ENCODE assay signal across 18 cellular contexts in the genomic region with DNA sequence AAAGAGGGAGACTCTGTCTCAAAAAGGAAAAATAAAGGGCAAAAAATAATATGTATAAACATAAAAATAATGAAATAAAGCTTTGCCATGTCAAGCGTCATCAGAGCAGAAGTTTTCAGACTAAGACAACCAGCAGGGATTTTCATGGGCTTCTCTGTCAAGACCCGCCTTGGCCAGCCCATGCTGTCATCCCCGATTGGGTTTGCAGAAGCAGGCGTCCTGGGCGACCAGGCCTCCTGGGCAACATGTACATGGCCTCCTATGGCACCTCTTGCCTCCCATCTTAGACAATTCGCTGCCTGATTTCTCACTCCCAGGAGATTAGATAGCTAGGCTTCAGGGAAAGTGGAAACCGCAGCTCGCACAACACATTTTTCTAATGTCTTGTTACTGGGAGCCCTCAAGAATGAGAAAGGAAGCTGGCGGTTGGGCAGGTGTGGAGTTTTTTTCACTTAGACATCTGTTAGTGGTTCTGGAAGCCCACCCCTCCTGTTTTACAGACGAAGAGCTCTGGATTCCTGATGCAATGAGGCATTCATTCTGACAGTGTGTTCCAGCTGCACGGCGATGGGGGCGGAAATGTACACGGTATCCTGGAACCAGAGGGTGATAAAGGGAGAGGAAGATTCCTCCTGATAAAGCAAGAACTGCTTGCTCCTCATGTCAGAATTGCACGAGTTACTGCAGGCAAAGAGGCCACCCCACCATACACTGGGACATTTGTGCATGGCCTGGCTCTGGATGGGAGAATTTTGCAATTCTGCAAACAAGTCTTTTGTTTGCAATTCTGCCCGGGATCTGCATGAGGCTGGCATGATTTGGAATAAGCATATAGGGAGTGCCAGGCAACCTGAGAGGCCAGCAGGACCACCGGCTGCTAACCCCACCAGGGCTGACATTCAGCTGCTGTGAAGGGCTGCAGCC. TPM values are rescaled to one million over a fixed set of nuclear protein-coding genes. Genes with fewer than 3 reads are reported as not detected.
DNase-seq lines count a peak whose midpoint lies in the region; ATAC-seq and TF ChIP-seq lines count a peak whose summit lies in the region.
"Had no signal": no experiment of that assay in that cellular context is flagged by ENCODE, and none has a peak within 500 bp of the region (broad histone marks: within the 10 kb centered on the region; RNA-seq: fewer than 3 reads in every experiment).

No MANE protein-coding gene starts in this region.

- no peak overlapping the region for H3K18ac ChIP-seq in IMR-90 (ENCODE audit: low read depth, low read length)
- H3K18ac ChIP-seq in neuronal stem cell (ENCODE audit: low read length): peak overlapping the region; percentile 55

- H4K20me1 ChIP-seq in IMR-90 (ENCODE audit: insufficient read depth, low read length): no peaks in the 10 kb centered on the region

- ATAC-seq in CD4-positive, alpha-beta T cell (ENCODE audit: poor library complexity): no peak
- no peak for ATAC-seq in IMR-90 (ENCODE audit: low read depth)
- no peak for ATAC-seq in stimulated activated naive CD8-positive, alpha-beta T cell treated with anti-CD3 and anti-CD28 coated beads, Interleukin-15, amount 100 ng/mL, for 72 hours

- BruUV-seq in IMR-90 (replicated peaks; lab: Mats Ljungman, UMichigan): no TSS peak

- H2BK12ac ChIP-seq in neuronal stem cell (ENCODE audit: low read length): no peak overlapping the region

- H4K91ac ChIP-seq in IMR-90 (ENCODE audit: insufficient read depth, low read depth, low read length): no peak overlapping the region
- H4K91ac ChIP-seq in neuronal stem cell (ENCODE audit: low read depth, low read length, poor library complexity): no peak overlapping the region

- no peak overlapping the region for H3K27ac Mint-ChIP-seq in CD4-positive, alpha-beta T cell
- peak overlapping the region; percentile 52 for H3K27ac Mint-ChIP-seq in glutamatergic neuron (ENCODE audit: unreplicated experiment)
- peak overlapping the region in 1 of 2 donors; percentile 42 for H3K27ac Mint-ChIP-seq in stimulated activated naive CD8-positive, alpha-beta T cell treated with anti-CD3 and anti-CD28 coated beads, Interleukin-15, amount 100 ng/mL, for 72 hours
- H3K27ac Mint-ChIP-seq: activated T-cell treated with anti-CD3 and anti-CD28 coated beads, Interleukin-2, amount 50 U/mL, for 24 hours had no signal

- H2BK5ac ChIP-seq in IMR-90 (ENCODE audit: low read depth, low read length, poor library complexity, severe bottlenecking) (no peak overlapping the region), neuronal stem cell (ENCODE audit: low read length) (no peak overlapping the region)

- peaks cover 6% of the 10 kb centered on the region for H3K9me3 ChIP-seq in CD4-positive, alpha-beta T cell (ENCODE audit: control insufficient read depth, low read length)
- peaks cover 8% of the 10 kb centered on the region for H3K9me3 ChIP-seq in IMR-90 (ENCODE audit: control insufficient read depth, insufficient read depth, low read length)
- peaks cover 0 to 7% of the 10 kb centered on the region in 2 donors for H3K9me3 ChIP-seq in neuronal stem cell (replicated peaks in 1 of 2; ENCODE audit: control insufficient read depth in 2 of 2, insufficient read depth in 1 of 2, low read depth in 1 of 2, low read length in 2 of 2)
- peaks cover 0 to 7% (median 5%) of the 10 kb centered on the region in 4 donors for H3K9me3 ChIP-seq in esophagus muscularis mucosa
- H3K9me3 ChIP-seq: neutrophil, right atrium auricular region had no signal

- no peak overlapping the region for H4K5ac ChIP-seq in IMR-90 (ENCODE audit: low read depth, low read length)

- H3K27ac ChIP-seq in CD4-positive, alpha-beta T cell (ENCODE audit: low read depth, low read length): no peak overlapping the region
- H3K27ac ChIP-seq in IMR-90 (ENCODE audit: insufficient read depth, low read length): no peak overlapping the region
- no peak overlapping the region for H3K27ac ChIP-seq in neuronal stem cell (replicated peaks; ENCODE audit: low read length)
- no peak overlapping the region for H3K27ac ChIP-seq in esophagus muscularis mucosa (replicated peaks in 1 of 4)
- H3K27ac ChIP-seq: esophagus squamous epithelium, heart left ventricle, neutrophil, right atrium auricular region had no signal

- no peaks in the 10 kb centered on the region for H3K27me3 ChIP-seq in CD4-positive, alpha-beta T cell (ENCODE audit: control insufficient read depth, insufficient read depth, low read length)
- H3K27me3 ChIP-seq in IMR-90 (ENCODE audit: control insufficient read depth, insufficient read depth, low read length) (no peaks in the 10 kb centered on the region), neuronal stem cell (ENCODE audit: control insufficient read depth in 3 of 3, insufficient read depth in 3 of 3, low read depth in 1 of 3, low read length in 3 of 3) (peaks cover 0 to 5% (median 0%) of the 10 kb centered on the region in 3 experiments), esophagus muscularis mucosa (no peaks in the 10 kb centered on the region)
- H3K27me3 ChIP-seq: esophagus squamous epithelium, heart left ventricle, neutrophil, right atrium auricular region had no signal

- H2BK20ac ChIP-seq in IMR-90 (ENCODE audit: low read depth, low read length): no peak overlapping the region

- H3K27me3 Mint-ChIP-seq in CD4-positive, alpha-beta T cell: no peaks in the 10 kb centered on the region
- no peaks in the 10 kb centered on the region for H3K27me3 Mint-ChIP-seq in glutamatergic neuron (ENCODE audit: unreplicated experiment)
- H3K27me3 Mint-ChIP-seq in stimulated activated naive CD8-positive, alpha-beta T cell treated with anti-CD3 and anti-CD28 coated beads, Interleukin-15, amount 100 ng/mL, for 72 hours: no peaks in the 10 kb centered on the region
- H3K27me3 Mint-ChIP-seq: activated T-cell treated with anti-CD3 and anti-CD28 coated beads, Interleukin-2, amount 50 U/mL, for 24 hours had no signal

- TF ChIP-seq CTCF in CD4-positive, alpha-beta T cell (IDR thresholded peaks at IDR 0.05): no peak
- no peak for TF ChIP-seq CTCF in IMR-90 (conservative IDR thresholded peaks at IDR 0.05; ENCODE audit: low read depth, low read length)
- TF ChIP-seq CTCF in glutamatergic neuron (IDR thresholded peaks at IDR 0.05; ENCODE audit: partially characterized antibody, unreplicated experiment): no peak
- TF ChIP-seq CTCF in esophagus muscularis mucosa (IDR thresholded peaks at IDR 0.05): no peak

- no peak overlapping the region for H2AK9ac ChIP-seq in IMR-90 (replicated peaks; ENCODE audit: low read depth, low read length, poor library complexity)

- H3K23ac ChIP-seq in IMR-90 (ENCODE audit: low read depth, low read length) (no peak overlapping the region), neuronal stem cell (ENCODE audit: low read depth, low read length, poor library complexity) (no peak overlapping the region)

- POLR2A ChIA-PET in CD4-positive, alpha-beta T cell (lab: Charles Lee): interaction anchor here (0.6 to 1.7 kb wide), 7 partner anchors 8 to 103 kb away, joined by 3 to 4 read pairs (median 3); no protein-coding TSS in a partner anchor
- POLR2A ChIA-PET in IMR-90 (lab: Charles Lee; ENCODE audit: unreplicated experiment): no interaction called here

- peak overlapping the region; percentile 40 for H3K4me3 Mint-ChIP-seq in CD4-positive, alpha-beta T cell
- no peak overlapping the region for H3K4me3 Mint-ChIP-seq in glutamatergic neuron (ENCODE audit: unreplicated experiment)
- H3K4me3 Mint-ChIP-seq in stimulated activated naive CD8-positive, alpha-beta T cell treated with anti-CD3 and anti-CD28 coated beads, Interleukin-15, amount 100 ng/mL, for 72 hours: peak overlapping the region in 1 of 2 donors; percentile 12
- H3K4me3 Mint-ChIP-seq: activated T-cell treated with anti-CD3 and anti-CD28 coated beads, Interleukin-2, amount 50 U/mL, for 24 hours; H9 had no signal

- H3K79me1 ChIP-seq in IMR-90 (ENCODE audit: low read depth in 1 of 2, low read length in 2 of 2) (no peaks in the 10 kb centered on the region), neuronal stem cell (ENCODE audit: low read depth, low read length) (no peaks in the 10 kb centered on the region)

- H3K9ac ChIP-seq in IMR-90 (ENCODE audit: low read depth, low read length) (no peak overlapping the region), neuronal stem cell (ENCODE audit: low read depth, low read length, poor library complexity) (peak overlapping the region; percentile 51)

- H3K4me2 ChIP-seq in IMR-90 (ENCODE audit: low read depth, low read length): no peak overlapping the region
- H3K4me2 ChIP-seq in neuronal stem cell (ENCODE audit: insufficient read depth, low read length, poor library complexity, severe bottlenecking): no peak overlapping the region

- no peak overlapping the region for H3K14ac ChIP-seq in IMR-90 (replicated peaks; ENCODE audit: low read depth, low read length)
- peak overlapping the region; percentile 17 for H3K14ac ChIP-seq in neuronal stem cell (ENCODE audit: low read length)

- H3K4me1 Mint-ChIP-seq in CD4-positive, alpha-beta T cell (ENCODE audit: low read depth): peaks cover 27% of the 10 kb centered on the region
- peaks cover 7% of the 10 kb centered on the region for H3K4me1 Mint-ChIP-seq in glutamatergic neuron (ENCODE audit: low read depth, unreplicated experiment)
- peaks cover 25% of the 10 kb centered on the region for H3K4me1 Mint-ChIP-seq in stimulated activated naive CD8-positive, alpha-beta T cell treated with anti-CD3 and anti-CD28 coated beads, Interleukin-15, amount 100 ng/mL, for 72 hours

- intact Hi-C loops in CD4-positive, alpha-beta T cell (cut with DNase I, micrococcal nuclease): loop anchor here in 1 of 2 experiments (2.0 kb wide), 1 partner anchor 16 kb away; no protein-coding TSS in a partner anchor
- intact Hi-C loops in IMR-90 (cut with micrococcal nuclease) (no loop called here), esophagus muscularis mucosa (cut with DNase I) (no loop called here)

- dilution Hi-C loops in IMR-90 (cut with HindIII; ENCODE audit: low sequenced_read_pairs, unreplicated experiment): no loop called here

- no peak overlapping the region for H3K4me3 ChIP-seq in IMR-90 (ENCODE audit: insufficient read depth, low read depth, low read length)
- H3K4me3 ChIP-seq in neuronal stem cell (ENCODE audit: low read length in 2 of 2): no peak overlapping the region
- H3K4me3 ChIP-seq in esophagus muscularis mucosa: no peak overlapping the region
- H3K4me3 ChIP-seq: esophagus squamous epithelium, heart left ventricle, right atrium auricular region had no signal

- no peak overlapping the region for H3K56ac ChIP-seq in IMR-90 (ENCODE audit: extremely low read depth, insufficient read depth, low read length)

- H2BK120ac ChIP-seq in IMR-90 (ENCODE audit: low read depth, low read length) (no peak overlapping the region), neuronal stem cell (ENCODE audit: low read depth, low read length) (no peak overlapping the region)

- WGBS in IMR-90 (ENCODE audit: extremely low coverage in 2 of 2, insufficient read length in 1 of 2), 2 experiments: 78% methylated on average over 7 of the region's 17 CpGs; no CpG with 5 or more reads in 1 of the 2 experiments
- no CpG with 5 or more reads among the region's 17 CpGs for WGBS in neuronal stem cell (ENCODE audit: extremely low coverage in 2 of 2, insufficient read length in 2 of 2, insufficient replicate concordance in 1 of 2), 2 donors
- WGBS in esophagus muscularis mucosa: 85% methylated on average over 16 of the region's 17 CpGs

- in situ Hi-C loops in IMR-90 (cut with MboI; ENCODE audit: low sequenced_read_pairs): no loop called here

- CTCF ChIA-PET in CD4-positive, alpha-beta T cell (lab: Charles Lee): no interaction called here
- CTCF ChIA-PET in IMR-90 (lab: Yijun Ruan, JAX): no interaction called here

- H3K9me1 ChIP-seq in IMR-90 (ENCODE audit: insufficient read depth, low read length): no peaks in the 10 kb centered on the region

- peaks cover 5% of the 10 kb centered on the region for H3K9me3 Mint-ChIP-seq in CD4-positive, alpha-beta T cell
- H3K9me3 Mint-ChIP-seq in glutamatergic neuron (ENCODE audit: unreplicated experiment): no peaks in the 10 kb centered on the region
- H3K9me3 Mint-ChIP-seq in stimulated activated naive CD8-positive, alpha-beta T cell treated with anti-CD3 and anti-CD28 coated beads, Interleukin-15, amount 100 ng/mL, for 72 hours: peaks cover 12 to 13% of the 10 kb centered on the region in 2 donors

- no peaks in the 10 kb centered on the region for H3K4me1 ChIP-seq in IMR-90 (ENCODE audit: control insufficient read depth, insufficient read depth, low read length)
- H3K4me1 ChIP-seq in neuronal stem cell (ENCODE audit: control insufficient read depth in 2 of 2, insufficient read depth in 1 of 2, low read depth in 1 of 2, low read length in 2 of 2): peaks cover 0 to 1% of the 10 kb centered on the region in 2 donors
- H3K4me1 ChIP-seq in esophagus muscularis mucosa: peaks cover 0 to 11% (median 4%) of the 10 kb centered on the region in 4 donors
- H3K4me1 ChIP-seq: esophagus squamous epithelium had no signal

- H4K8ac ChIP-seq in IMR-90 (ENCODE audit: low read depth in 2 of 2, low read length in 2 of 2) (no peak overlapping the region), neuronal stem cell (ENCODE audit: low read depth, low read length) (no peak overlapping the region)

- no peak for TF ChIP-seq EP300 in esophagus muscularis mucosa (IDR thresholded peaks at IDR 0.05)

- H3K4ac ChIP-seq in IMR-90 (ENCODE audit: low read depth, low read length) (no peak overlapping the region), neuronal stem cell (ENCODE audit: low read length) (no peak overlapping the region)

- TF ChIP-seq RAD21 in IMR-90 (IDR thresholded peaks at IDR 0.05; ENCODE audit: low read length): no peak

- DNase-seq in CD4-positive, alpha-beta T cell: no peak
- DNase-seq in IMR-90 (no peak), glutamatergic neuron (no peak), neuronal stem cell (ENCODE audit: low spot score) (no peak), NCI-H82 (lab: John Stamatoyannopoulos, UW) (no peak), esophagus muscularis mucosa (ENCODE audit: extremely low spot score) (no peak), CD1c-positive myeloid dendritic cell (ENCODE audit: extremely low spot score) (no peak)
- no peak for DNase-seq in stimulated activated naive CD8-positive, alpha-beta T cell treated with anti-CD3 and anti-CD28 coated beads, Interleukin-15, amount 100 ng/mL, for 72 hours
- DNase-seq: Calu3; esophagus squamous epithelium; NCI-H1417; stimulated activated CD4-positive, alpha-beta T cell treated with anti-CD3 and anti-CD28 coated beads, Interleukin-1b, Interleukin-23, amount 100 ng/mL, for 48 hours; SW 1271 had no signal

- TF ChIP-seq POLR2A in IMR-90 (IDR thresholded peaks at IDR 0.05; ENCODE audit: low read depth, low read length) (no peak), esophagus muscularis mucosa (IDR thresholded peaks at IDR 0.05; ENCODE audit: low read depth) (no peak)

- H2BK15ac ChIP-seq in IMR-90 (ENCODE audit: low read depth, low read length): no peak overlapping the region
- H2BK15ac ChIP-seq in neuronal stem cell (ENCODE audit: low read length): no peak overlapping the region

- peak overlapping the region; percentile 14 for H2AFZ ChIP-seq in IMR-90 (replicated peaks; ENCODE audit: low read length, poor library complexity)
- no peak overlapping the region for H2AFZ ChIP-seq in neuronal stem cell (ENCODE audit: low read length)

- peaks cover 34% of the 10 kb centered on the region for H3K36me3 Mint-ChIP-seq in CD4-positive, alpha-beta T cell (ENCODE audit: low read depth)
- peaks cover 15% of the 10 kb centered on the region for H3K36me3 Mint-ChIP-seq in glutamatergic neuron (ENCODE audit: unreplicated experiment)

- H3K36me3 ChIP-seq in IMR-90 (ENCODE audit: control insufficient read depth, insufficient read depth, low read length) (no peaks in the 10 kb centered on the region), neuronal stem cell (replicated peaks in 1 of 2; ENCODE audit: control insufficient read depth in 2 of 2, insufficient read depth in 2 of 2, low read length in 2 of 2) (no peaks in the 10 kb centered on the region), esophagus muscularis mucosa (no peaks in the 10 kb centered on the region)
- H3K36me3 ChIP-seq: esophagus squamous epithelium, heart left ventricle, neutrophil, right atrium auricular region had no signal

- H2AK5ac ChIP-seq in IMR-90 (ENCODE audit: low read depth, low read length) (no peak overlapping the region), neuronal stem cell (ENCODE audit: low read depth, low read length) (no peak overlapping the region)

RNA-seq across cellular contexts. Expression of gene KATNAL1, which starts 47.4 kb away (rescaled TPM):
- total RNA-seq in CD4-positive, alpha-beta T cell: 1 to 10 TPM; 3.3 to 3.4 TPM
- total RNA-seq in IMR-90 (2012; rRNA removed) (16.8 and 35.8 TPM in 2 replicates), glutamatergic neuron (ENCODE audit: unreplicated experiment) (74.6 TPM), esophagus muscularis mucosa (10 to 100 TPM; 30.6 to 43.0 (median 40.0) TPM)
- polyA plus RNA-seq in IMR-90 (2012; rRNA removed): 6.5 and 6.9 TPM in 2 replicates
- polyA plus RNA-seq in IMR-90 (2012; cell fraction: cytosol; rRNA removed): 1.2 and 1.5 TPM in 2 replicates
- 0.91 and 5.9 TPM in 2 replicates for polyA plus RNA-seq in IMR-90 (2012; cell fraction: nucleus; rRNA removed; ENCODE audit: low replicate concordance)
- 5.1 TPM for polyA plus RNA-seq in neuronal stem cell (2013, experiment 1 of 2)
- polyA plus RNA-seq in neuronal stem cell (2013, experiment 2 of 2): 5.1 TPM
